8 cellular contexts compared by ENCODE assay signal in genomic region chr6:167523426-167523825, GRCh38.
"Had no signal": no experiment of that assay in that cellular context is flagged by ENCODE, and none has a peak within 500 bp of the region (broad histone marks: within the 10 kb centered on the region; RNA-seq: fewer than 3 reads in every experiment).

No MANE protein-coding gene starts in this region.

- ATAC-seq: K562 had no signal

- H3K27ac ChIP-seq: GM23248 had no signal

- H3K4me3 ChIP-seq: GM23248, K562 had no signal

- DNase-seq: GM23248, GOT3, H9, HCEC 1CT, IMR-90 had no signal

- H3K27ac Mint-ChIP-seq: H9 had no signal

- H2AFZ ChIP-seq: GM23248 had no signal

- FAIRE-seq: H54, HTR-8/SVneo, K562 had no signal

- H3K9ac ChIP-seq: GM23248 had no signal

- H3K4me3 Mint-ChIP-seq: H9 had no signal
